12 cellular contexts compared by ENCODE assay signal in genomic region chr2:20919301-20919800, GRCh38.
A peak's percentile ranks its signal among the peaks of the same experiment; 100 is the strongest.
DNase-seq lines count a peak whose midpoint lies in the region; TF ChIP-seq lines count a peak whose summit lies in the region.
"Had no signal": no experiment of that assay in that cellular context is flagged by ENCODE, and none has a peak within 500 bp of the region (broad histone marks: within the 10 kb centered on the region; RNA-seq: fewer than 3 reads in every experiment).

No MANE protein-coding gene starts in this region.

- no peaks in the 10 kb centered on the region for H3K9me3 Mint-ChIP-seq in neural crest cell

- H3K27me3 Mint-ChIP-seq in neural crest cell (ENCODE audit: low read depth), result peaks cover 69% of the 10 kb centered on the region

- no peaks in the 10 kb centered on the region for H3K4me1 Mint-ChIP-seq in neural crest cell
- H3K4me1 Mint-ChIP-seq: CD8-positive, alpha-beta memory T cell had no signal

- H3K27ac Mint-ChIP-seq in neural crest cell (ENCODE audit: unreplicated experiment), result peak overlapping the region; percentile 43
- H3K27ac Mint-ChIP-seq: CD8-positive, alpha-beta memory T cell had no signal

- peak overlapping the region; percentile 95 for H3K27ac ChIP-seq in RWPE1
- H3K27ac ChIP-seq: HL-60 had no signal

- POLR2A ChIA-PET in RWPE1 (lab: Yijun Ruan, JAX; ENCODE audit: low non-redundant PET), result no interaction called here

- H3K4me3 Mint-ChIP-seq in neural crest cell, result no peak overlapping the region
- H3K4me3 Mint-ChIP-seq: CD8-positive, alpha-beta memory T cell had no signal

- DNase-seq in RWPE1 (ENCODE audit: low spot score) (no peak), kidney tubule cell (ENCODE audit: low spot score) (peak; percentile 67), neural crest cell (ENCODE audit: low read depth, low spot score) (no peak), ureter (ENCODE audit: low spot score) (peak; percentile 27), NCI-H2171 (lab: John Stamatoyannopoulos, UW) (no peak), NCI-H1436 treated with DMSO at 0.1 percent for 48 hours (lab: John Stamatoyannopoulos, UW) (no peak), hepatic stellate cell (ENCODE audit: low spot score) (no peak)
- DNase-seq: Caco-2; CD8-positive, alpha-beta memory T cell; DND-41; GDM1 had no signal

- no peaks in the 10 kb centered on the region for H3K36me3 Mint-ChIP-seq in neural crest cell (ENCODE audit: low read depth)
- H3K36me3 Mint-ChIP-seq: CD8-positive, alpha-beta memory T cell had no signal

- TF ChIP-seq CTCF in RWPE1 (conservative IDR thresholded peaks at IDR 0.05; ENCODE audit: low read depth) (no peak), neural crest cell (conservative IDR thresholded peaks at IDR 0.05) (no peak)

- CTCF ChIA-PET in RWPE1 (lab: Yijun Ruan, JAX), result no interaction called here

Comparison
In these comparisons a context has a peak if more than half of its experiments do, and no peak if none do; other contexts are left out.
1. DNase-seq: peak in kidney tubule cell (single experiment) and ureter (single experiment); none in RWPE1 (single experiment), neural crest cell (single experiment), NCI-H2171 (single experiment), NCI-H1436 treated with DMSO at 0.1 percent for 48 hours (single experiment) and hepatic stellate cell (single experiment).